Comparison of ENCODE assay signal across 7 cellular contexts in the genomic region with DNA sequence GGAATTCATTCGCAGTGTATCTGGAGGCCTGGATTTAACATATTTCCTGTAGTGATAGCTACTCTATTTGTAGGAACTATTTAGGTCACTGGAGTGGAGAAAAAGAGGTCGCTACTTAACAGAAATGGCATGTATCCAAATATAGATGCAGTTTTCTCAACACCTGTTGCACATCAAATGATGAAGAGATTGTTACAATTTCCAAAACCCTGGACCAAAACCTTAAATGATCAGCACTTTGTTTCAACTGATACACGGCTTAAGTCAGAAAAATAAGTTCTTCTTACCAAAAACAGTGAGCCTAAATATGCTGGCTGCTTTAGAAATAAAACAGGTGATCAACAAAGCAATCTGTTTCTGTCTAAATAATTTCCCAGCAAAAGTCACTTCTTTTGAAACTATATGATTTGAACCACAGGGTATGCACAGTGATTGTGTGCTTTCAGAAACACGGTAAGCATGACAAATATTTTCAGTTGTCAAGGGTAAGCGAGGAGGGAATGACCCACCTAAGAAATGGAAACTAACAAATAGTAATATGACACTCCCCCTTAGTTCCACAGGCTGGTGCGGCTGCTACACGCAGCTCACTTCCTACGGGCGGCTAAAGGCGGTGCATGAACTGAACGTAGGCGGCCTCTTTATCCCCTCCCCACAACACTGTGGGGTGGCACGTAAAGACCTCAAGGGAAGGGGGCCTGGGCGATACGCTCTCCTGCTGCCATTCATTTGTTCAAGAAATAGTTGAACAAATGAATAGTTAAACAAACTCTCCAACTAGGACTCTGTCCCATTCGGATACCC. TPM values are rescaled to one million over a fixed set of nuclear protein-coding genes. Genes with fewer than 3 reads are reported as not detected.
DNase-seq lines count a peak whose midpoint lies in the region; ATAC-seq and TF ChIP-seq lines count a peak whose summit lies in the region.

No MANE protein-coding gene starts in this region.

- H3K27ac ChIP-seq in colonic mucosa = peak overlapping the region; percentile 85
- H3K27ac ChIP-seq in right lobe of liver = peak overlapping the region; percentile 87 to 96 (median 88)

- H3K9ac ChIP-seq in colonic mucosa (ENCODE audit: low read depth in 2 of 2, low read length in 2 of 2) = peak overlapping the region; percentile 95 to 99

- no peaks in the 10 kb centered on the region for H3K4me1 ChIP-seq in colonic mucosa
- H3K4me1 ChIP-seq in right lobe of liver = peaks cover 0 to 14% (median 3%) of the 10 kb centered on the region in 4 donors

- peak; percentile 89 for TF ChIP-seq POLR2A in GM18505 (IDR thresholded peaks at IDR 0.05; ENCODE audit: borderline replicate concordance, extremely low read depth, insufficient read depth, insufficient read length)
- peak; percentile 54 for TF ChIP-seq POLR2A in right lobe of liver (IDR thresholded peaks at IDR 0.05)

- intact Hi-C loops in colonic mucosa (cut with DNase I) (no loop called here), right lobe of liver (cut with DNase I) (no loop called here)

- H3K9me3 ChIP-seq in colonic mucosa = no peaks in the 10 kb centered on the region
- H3K9me3 ChIP-seq in right lobe of liver = no peaks in the 10 kb centered on the region

- TF ChIP-seq CTCF in colonic mucosa (IDR thresholded peaks at IDR 0.05) (no peak), right lobe of liver (IDR thresholded peaks at IDR 0.05) (peak in 1 of 4 donors; percentile 16)

- peak overlapping the region; percentile 93 for H3K4me3 ChIP-seq in colonic mucosa
- H3K4me3 ChIP-seq in right lobe of liver = peak overlapping the region; percentile 93 to 99 (median 94)

- DNase-seq in NCI-H146 treated with DMSO at 0.1 percent for 48 hours (lab: John Stamatoyannopoulos, UW; ENCODE audit: unreplicated experiment) = peak; percentile 16
- peak; percentile 53 for DNase-seq in activated CD4-positive, CD25-positive, alpha-beta regulatory T cell treated with anti-CD3 and anti-CD28 coated beads, Interleukin-2, amount 50 U/mL, for 16 hours (ENCODE audit: low read depth, low spot score)
- peak; percentile 69 for DNase-seq in colonic mucosa
- DNase-seq in right lobe of liver = peak; percentile 59 to 73 (median 66)
- DNase-seq in stimulated activated CD4-positive, alpha-beta T cell treated with anti-CD3 and anti-CD28 coated beads, TNF-alpha, amount 100 ng/mL, for 4 hours (ENCODE audit: low read depth in 3 of 3) = peak; percentile 36 to 65 (median 59)

- H3K27me3 ChIP-seq in colonic mucosa (no peaks in the 10 kb centered on the region), right lobe of liver (no peaks in the 10 kb centered on the region)

- no peaks in the 10 kb centered on the region for H3K36me3 ChIP-seq in colonic mucosa
- no peaks in the 10 kb centered on the region for H3K36me3 ChIP-seq in right lobe of liver

- WGBS in right lobe of liver (ENCODE audit: insufficient coverage, low coverage, low lambda C conversion rate, missing lambda C conversion rate) = 4% methylated on average over 16 of the region's 16 CpGs

- ATAC-seq in GM18505 (IDR thresholded peaks at IDR 0.05; ENCODE audit: unreplicated experiment) (peak; percentile 43), HG02642 (IDR thresholded peaks at IDR 0.05; ENCODE audit: poor library complexity, unreplicated experiment) (peak; percentile 50), right lobe of liver (peak; percentile 40 to 52 (median 51))

RNA-seq across cellular contexts. Expression of a gene that starts 1.1 kb away (rescaled TPM):
- total RNA-seq in colonic mucosa (10 to 100 TPM; 30.3 to 40.0 TPM), right lobe of liver (10 to 100 TPM in 3 of 6 experiments, 1 to 10 TPM in 3; 4.7 to 21.5 (median 11.1) TPM)

RNA-seq across cellular contexts. Expression of a gene that starts 49.6 kb away (rescaled TPM):
- total RNA-seq in colonic mucosa (under 1 TPM in 1 of 2 donors, not detected in 1; 0.67 TPM), right lobe of liver (not detected)

Comparison
In these comparisons a context has a peak if more than half of its experiments do, and no peak if none do; other contexts are left out.
1. Peak in every context shown above with its lines: DNase-seq, ATAC-seq, H3K4me3 ChIP-seq and H3K27ac ChIP-seq.
2. DNase-seq: peak in every context shown above with its lines; median percentile 69 in colonic mucosa; 66 in right lobe of liver; 59 in stimulated activated CD4-positive, alpha-beta T cell treated with anti-CD3 and anti-CD28 coated beads, TNF-alpha, amount 100 ng/mL, for 4 hours; 53 in activated CD4-positive, CD25-positive, alpha-beta regulatory T cell treated with anti-CD3 and anti-CD28 coated beads, Interleukin-2, amount 50 U/mL, for 16 hours; 16 in NCI-H146 treated with DMSO at 0.1 percent for 48 hours.